Comparison of ENCODE assay signal across 8 cellular contexts in the genomic region with DNA sequence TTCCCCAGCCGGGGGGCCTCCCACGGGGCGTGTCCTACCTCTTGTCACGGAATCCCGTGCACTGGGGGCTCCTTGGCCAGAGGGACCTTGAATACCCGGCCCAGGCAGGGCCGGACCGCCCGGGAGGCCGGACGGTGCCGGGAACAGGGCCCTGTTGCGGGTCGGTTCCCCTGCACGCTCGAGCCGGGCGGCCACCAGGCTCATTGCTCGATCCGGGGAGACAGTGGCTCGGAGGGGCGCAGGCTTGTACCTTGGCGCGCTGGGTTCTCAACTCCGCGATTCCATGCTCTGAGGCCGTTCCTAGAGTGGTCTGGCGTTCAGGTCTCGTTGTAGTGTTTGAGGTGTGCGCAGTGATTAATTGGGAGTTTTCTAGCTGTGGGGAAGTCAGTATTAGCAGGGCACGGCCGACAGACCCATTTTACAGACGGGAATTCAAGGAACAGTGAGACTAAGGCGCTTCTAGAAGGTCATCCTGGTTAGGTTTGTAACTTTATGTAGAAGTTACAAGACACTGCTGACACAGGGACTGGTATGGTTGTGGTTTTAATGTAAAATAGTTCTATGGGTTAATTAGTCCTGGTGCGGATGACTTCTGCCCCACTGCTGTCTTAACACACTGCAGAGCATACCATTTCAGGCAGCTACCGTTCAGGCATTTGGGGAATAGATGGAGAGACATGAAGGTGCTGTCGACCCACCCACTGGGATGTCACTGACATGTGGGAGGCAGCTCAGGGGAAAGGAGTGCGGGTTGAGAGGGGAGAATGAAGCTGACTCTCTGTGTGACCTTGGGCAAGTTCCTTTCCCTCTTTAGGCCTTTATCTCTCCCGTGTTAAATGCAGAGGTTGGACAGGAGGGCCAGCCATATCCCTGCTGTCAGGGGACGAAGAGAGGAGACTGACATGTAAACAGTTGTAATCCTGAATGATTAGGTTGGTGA. TPM values are rescaled to one million over a fixed set of nuclear protein-coding genes. Genes with fewer than 3 reads are reported as not detected.
DNase-seq lines count a peak whose midpoint lies in the region; ATAC-seq and TF ChIP-seq lines count a peak whose summit lies in the region.

No MANE protein-coding gene starts in this region.

- H3K4ac ChIP-seq in trophoblast cell (ENCODE audit: low read depth, low read length): peak overlapping the region; percentile 98

- peak overlapping the region; percentile 91 for H3K4me2 ChIP-seq in trophoblast cell (ENCODE audit: low read length)

- H3K4me1 ChIP-seq in trophoblast cell (ENCODE audit: control insufficient read depth in 1 of 2, insufficient read depth in 2 of 2, low read length in 2 of 2): peaks cover 8 to 14% of the 10 kb centered on the region in 2 experiments

- peak; percentile 25 for DNase-seq in GM03348 (ENCODE audit: low spot score)
- DNase-seq in WERI-Rb-1: no peak
- no peak for DNase-seq in fibroblast of the aortic adventitia (ENCODE audit: low read depth)
- DNase-seq in trophoblast cell: peak in 1 of 2 donors; percentile 19
- no peak for DNase-seq in hippocampal formation (lab: John Stamatoyannopoulos, UW)
- no peak for DNase-seq in NCI-H1436 treated with DMSO at 0.1 percent for 48 hours (lab: John Stamatoyannopoulos, UW)
- no peak for DNase-seq in stimulated activated CD4-positive, alpha-beta T cell treated with anti-CD3 and anti-CD28 coated beads, Interleukin-4, amount 100 ng/mL, for 4 hours

- H3K27ac ChIP-seq in WERI-Rb-1 (peak overlapping the region; percentile 91), trophoblast cell (ENCODE audit: low read depth, low read length) (no peak overlapping the region)

- peak; percentile 27 for ATAC-seq in HG02840 (IDR thresholded peaks at IDR 0.05; ENCODE audit: low FRiP score, unreplicated experiment)

- peak overlapping the region; percentile 53 for H4K91ac ChIP-seq in trophoblast cell (ENCODE audit: low read depth, low read length)

- peak overlapping the region; percentile 78 for H2AFZ ChIP-seq in trophoblast cell (ENCODE audit: insufficient read depth, low read length, poor library complexity)

- TF ChIP-seq CTCF in WERI-Rb-1 (IDR thresholded peaks at IDR 0.05; ENCODE audit: low read depth, low read length): no peak
- TF ChIP-seq CTCF in fibroblast of the aortic adventitia (IDR thresholded peaks at IDR 0.05; ENCODE audit: insufficient read depth, low read length): no peak

- H2BK120ac ChIP-seq in trophoblast cell (ENCODE audit: insufficient read depth, low read length, poor library complexity): peak overlapping the region; percentile 89

- peak overlapping the region; percentile 92 for H2AK5ac ChIP-seq in trophoblast cell (ENCODE audit: low read length)

- H3K23ac ChIP-seq in trophoblast cell (ENCODE audit: low read length): no peak overlapping the region

- peak overlapping the region; percentile 34 for H2BK12ac ChIP-seq in trophoblast cell (ENCODE audit: low read length)

- H2BK5ac ChIP-seq in trophoblast cell (ENCODE audit: low read depth, low read length, poor library complexity): peak overlapping the region; percentile 22

- H3K9ac ChIP-seq in trophoblast cell (ENCODE audit: low read length): peak overlapping the region; percentile 99

- peaks cover 18% of the 10 kb centered on the region for H3K36me3 ChIP-seq in WERI-Rb-1
- peaks cover 0 to 13% of the 10 kb centered on the region in 2 experiments for H3K36me3 ChIP-seq in trophoblast cell (ENCODE audit: control insufficient read depth in 1 of 2, insufficient read depth in 2 of 2, low read length in 2 of 2)

- H4K12ac ChIP-seq in trophoblast cell (ENCODE audit: low read depth, low read length): peak overlapping the region; percentile 71

- H3K4me3 ChIP-seq in WERI-Rb-1 (ENCODE audit: low read depth, low read length) (peak overlapping the region; percentile 94), fibroblast of the aortic adventitia (ENCODE audit: low read depth, low read length) (peak overlapping the region; percentile 95), trophoblast cell (ENCODE audit: low read depth, low read length) (peak overlapping the region; percentile 99)

- H3K79me1 ChIP-seq in trophoblast cell (ENCODE audit: low read length): peaks cover 11% of the 10 kb centered on the region

- no peaks in the 10 kb centered on the region for H3K27me3 ChIP-seq in WERI-Rb-1 (ENCODE audit: insufficient read depth, low read depth, severe bottlenecking)
- no peaks in the 10 kb centered on the region for H3K27me3 ChIP-seq in trophoblast cell (ENCODE audit: insufficient read depth, low read length)

- H3K9me3 ChIP-seq in WERI-Rb-1 (ENCODE audit: severe bottlenecking) (no peaks in the 10 kb centered on the region), trophoblast cell (ENCODE audit: insufficient read depth, low read depth, low read length) (no peaks in the 10 kb centered on the region)

- no CpG with 5 or more reads among the region's 40 CpGs for WGBS in trophoblast cell (ENCODE audit: extremely low coverage, insufficient coverage, insufficient read length)

- peaks cover 16% of the 10 kb centered on the region for H3K79me2 ChIP-seq in trophoblast cell (ENCODE audit: control insufficient read depth, insufficient read depth, low read length, poor library complexity)

- H4K8ac ChIP-seq in trophoblast cell (ENCODE audit: low read depth, low read length): peak overlapping the region; percentile 70

- peak overlapping the region; percentile 78 for H3K14ac ChIP-seq in trophoblast cell (ENCODE audit: low read length)

- peak overlapping the region; percentile 87 for H3K18ac ChIP-seq in trophoblast cell (ENCODE audit: low read length)

RNA-seq across cellular contexts. Expression of gene CLPTM1, which starts 0.6 kb away (rescaled TPM):
- total RNA-seq in fibroblast of the aortic adventitia (ENCODE audit: low replicate concordance): 11.4 and 39.0 TPM in 2 replicates
- 94.4 and 100 TPM in 2 replicates for polyA plus RNA-seq in trophoblast cell (2013)

RNA-seq across cellular contexts. Expression of gene APOC2, which starts 9.9 kb away (rescaled TPM):
- not detected in 2 replicates for total RNA-seq in fibroblast of the aortic adventitia (ENCODE audit: low replicate concordance)
- polyA plus RNA-seq in trophoblast cell (2013): not detected in 2 replicates

RNA-seq across cellular contexts. Expression of gene APOC4, which starts 13.7 kb away (rescaled TPM):
- not detected in 2 replicates for total RNA-seq in fibroblast of the aortic adventitia (ENCODE audit: low replicate concordance)
- not detected in 2 replicates for polyA plus RNA-seq in trophoblast cell (2013)

RNA-seq across cellular contexts. Expression of gene APOC1, which starts 41.4 kb away (rescaled TPM):
- total RNA-seq in fibroblast of the aortic adventitia (ENCODE audit: low replicate concordance): 1.7 and 52.6 TPM in 2 replicates
- polyA plus RNA-seq in trophoblast cell (2013): 192 and 210 TPM in 2 replicates

RNA-seq across cellular contexts. Expression of gene RELB, which starts 45.5 kb away (rescaled TPM):
- 3.4 and 5.9 TPM in 2 replicates for total RNA-seq in fibroblast of the aortic adventitia (ENCODE audit: low replicate concordance)
- polyA plus RNA-seq in trophoblast cell (2013): 7.4 and 7.5 TPM in 2 replicates
